In genomic region chr17:36494674-36495073, GRCh38 we compare ENCODE assay signal across 2 cellular contexts.
TF ChIP-seq lines count a peak whose summit lies in the region.

No MANE protein-coding gene starts in this region.

TF ChIP-seq in IMR-90, 13 proteins besides CTCF, POLR2A, EP300 and RAD21:
- TF ChIP-seq MAFK (IDR thresholded peaks at IDR 0.05; ENCODE audit: low read depth, low read length) (peak; percentile 96), SMC3 (IDR thresholded peaks at IDR 0.05; ENCODE audit: low read depth, low read length) (no peak)

TF ChIP-seq in K562, 482 proteins besides CTCF, POLR2A, EP300 and RAD21:
- TF ChIP-seq MAFG (tag; conservative IDR thresholded peaks at IDR 0.05), result peak; percentile 89
- peak; percentile 95 for TF ChIP-seq MAFK (IDR thresholded peaks at IDR 0.05; ENCODE audit: low read length)
- TF ChIP-seq MTF1 (CRISPR knock-in tag; IDR thresholded peaks at IDR 0.05; ENCODE audit: borderline replicate concordance), result no peak
- peak; percentile 96 for TF ChIP-seq MAFF (IDR thresholded peaks at IDR 0.05; ENCODE audit: low read length)
- peak; percentile 95 for TF ChIP-seq ZNF316 (IDR thresholded peaks at IDR 0.05)
- peak; percentile 8; the same call in 1 of the 2 replicates for TF ChIP-seq POLR2AphosphoS5 (IDR thresholded peaks at IDR 0.05; ENCODE audit: control insufficient read depth, insufficient read depth, low read depth, low read length)
- peak; percentile 92 for TF ChIP-seq C11orf30 (IDR thresholded peaks at IDR 0.05; ENCODE audit: low read depth)
- TF ChIP-seq ZBTB8A (IDR thresholded peaks at IDR 0.05; ENCODE audit: partially characterized antibody), result no peak
